11 cellular contexts compared by ENCODE assay signal in the genomic region with DNA sequence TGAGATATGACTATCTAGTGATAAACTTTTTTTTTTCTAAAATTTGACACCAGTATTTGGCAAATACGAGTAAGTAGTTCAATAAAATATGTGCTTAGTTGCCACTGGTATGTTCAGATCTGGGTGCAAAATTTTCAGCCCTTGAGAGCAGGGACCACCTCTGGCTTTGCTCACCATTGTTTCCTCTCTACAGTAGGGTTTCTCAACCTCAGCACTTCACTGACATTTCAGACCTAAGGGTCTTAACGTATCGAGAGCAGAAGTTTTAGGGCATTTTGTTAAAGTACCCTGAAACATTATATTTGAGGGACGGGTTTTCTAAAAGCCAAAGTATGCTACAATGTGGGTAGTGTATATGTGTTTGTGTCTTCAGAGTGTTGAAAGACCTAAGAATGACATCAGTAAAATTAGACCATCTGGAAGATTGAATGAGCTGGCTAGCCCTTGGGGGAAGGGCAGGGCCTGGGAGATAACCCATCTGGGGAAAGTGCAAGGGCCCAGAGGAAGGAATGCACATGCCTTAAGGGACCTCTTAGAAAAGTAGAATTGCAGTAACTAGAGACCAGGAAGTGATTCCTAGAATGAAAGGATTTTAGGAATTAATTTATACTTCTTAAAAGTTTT. TPM values are rescaled to one million over a fixed set of nuclear protein-coding genes. Genes with fewer than 3 reads are reported as not detected.
DNase-seq lines count a peak whose midpoint lies in the region; ATAC-seq and TF ChIP-seq lines count a peak whose summit lies in the region.
"Had no signal": no experiment of that assay in that cellular context is flagged by ENCODE, and none has a peak within 500 bp of the region (broad histone marks: within the 10 kb centered on the region; RNA-seq: fewer than 3 reads in every experiment).

No MANE protein-coding gene starts in this region.

- H2AFZ ChIP-seq in ACC112 (ENCODE audit: low read length, unreplicated experiment) = no peak overlapping the region

- H3K27me3 ChIP-seq in ACC112 (ENCODE audit: insufficient read depth, low read length) (no peaks in the 10 kb centered on the region), adrenal gland (no peaks in the 10 kb centered on the region), iPS-18a (ENCODE audit: control insufficient read depth, insufficient read depth, low read length) (no peaks in the 10 kb centered on the region), vagina (no peaks in the 10 kb centered on the region)

- H3K36me3 Mint-ChIP-seq in stimulated activated naive B cell treated with anti-CD40 and anti-IgM and Interleukin-4, amounts not matched to agents 10 μg/mL and 1 μg/mL and 100 μg/mL, for 72 hours = peaks cover 12 to 19% of the 10 kb centered on the region in 2 donors

- no peaks in the 10 kb centered on the region for H3K9me3 Mint-ChIP-seq in stimulated activated naive B cell treated with anti-CD40 and anti-IgM and Interleukin-4, amounts not matched to agents 10 μg/mL and 1 μg/mL and 100 μg/mL, for 72 hours
- H3K9me3 Mint-ChIP-seq: activated B cell treated with CpG ODN at 0.5 μM for 24 hours; CD8-positive, alpha-beta memory T cell had no signal

- H3K27me3 Mint-ChIP-seq in stimulated activated naive B cell treated with anti-CD40 and anti-IgM and Interleukin-4, amounts not matched to agents 10 μg/mL and 1 μg/mL and 100 μg/mL, for 72 hours = no peaks in the 10 kb centered on the region
- H3K27me3 Mint-ChIP-seq: activated B cell treated with CpG ODN at 0.5 μM for 24 hours; CD8-positive, alpha-beta memory T cell had no signal

- H3K79me2 ChIP-seq in ACC112 (ENCODE audit: control insufficient read depth, insufficient read depth, low read length, unreplicated experiment) = peaks cover 63% of the 10 kb centered on the region

- no peak overlapping the region for H3K27ac Mint-ChIP-seq in stimulated activated naive B cell treated with anti-CD40 and anti-IgM and Interleukin-4, amounts not matched to agents 10 μg/mL and 1 μg/mL and 100 μg/mL, for 72 hours
- H3K27ac Mint-ChIP-seq: activated B cell treated with CpG ODN at 0.5 μM for 24 hours; CD8-positive, alpha-beta memory T cell had no signal

- TF ChIP-seq POLR2A in adrenal gland (IDR thresholded peaks at IDR 0.05) = no peak
- TF ChIP-seq POLR2A in vagina (IDR thresholded peaks at IDR 0.05) = no peak

- H3K4me1 ChIP-seq in ACC112 (ENCODE audit: control insufficient read depth, insufficient read depth, low read length, unreplicated experiment) = peaks cover 19% of the 10 kb centered on the region
- H3K4me1 ChIP-seq in adrenal gland (replicated peaks in 1 of 2) = peaks cover 5 to 25% of the 10 kb centered on the region in 2 donors
- peaks cover 21% of the 10 kb centered on the region for H3K4me1 ChIP-seq in iPS-18a (ENCODE audit: control insufficient read depth, low read depth, low read length)
- peaks cover 29% of the 10 kb centered on the region for H3K4me1 ChIP-seq in vagina

- no peak overlapping the region for H3K4me3 Mint-ChIP-seq in stimulated activated naive B cell treated with anti-CD40 and anti-IgM and Interleukin-4, amounts not matched to agents 10 μg/mL and 1 μg/mL and 100 μg/mL, for 72 hours
- H3K4me3 Mint-ChIP-seq: activated B cell treated with CpG ODN at 0.5 μM for 24 hours; CD8-positive, alpha-beta memory T cell had no signal

- H3K4me3 ChIP-seq in ACC112 (ENCODE audit: low read depth, low read length) = no peak overlapping the region
- H3K4me3 ChIP-seq in adrenal gland = no peak overlapping the region
- peak overlapping the region; percentile 16 for H3K4me3 ChIP-seq in iPS-18a (ENCODE audit: low read length)
- no peak overlapping the region for H3K4me3 ChIP-seq in vagina

- H3K9me3 ChIP-seq in adrenal gland (replicated peaks in 1 of 3) (no peaks in the 10 kb centered on the region), iPS-18a (ENCODE audit: control insufficient read depth, low read depth, low read length) (no peaks in the 10 kb centered on the region), vagina (no peaks in the 10 kb centered on the region)

- no peak for ATAC-seq in stimulated activated naive B cell treated with anti-CD40 and anti-IgM and Interleukin-4, amounts not matched to agents 10 μg/mL and 1 μg/mL and 100 μg/mL, for 72 hours (replicated peaks)

- H3K27ac ChIP-seq in ACC112 (ENCODE audit: low read depth, low read length) (peak overlapping the region; percentile 61), adrenal gland (no peak overlapping the region), iPS-18a (ENCODE audit: low read length) (peak overlapping the region; percentile 19), vagina (no peak overlapping the region)

- peak; percentile 93 for DNase-seq in HS-5 (ENCODE audit: low read depth)
- DNase-seq in adrenal gland = peak in 4 of 7 donors; percentile 21 to 42 (median 26)
- DNase-seq in vagina (ENCODE audit: extremely low spot score in 2 of 2) = no peak
- no peak for DNase-seq in retina
- DNase-seq in NCI-H2107 treated with DMSO at 0.1 percent for 48 hours (lab: John Stamatoyannopoulos, UW; ENCODE audit: unreplicated experiment) = no peak
- DNase-seq in stimulated activated naive B cell treated with anti-CD40 and anti-IgM and Interleukin-4, amounts not matched to agents 10 μg/mL and 1 μg/mL and 100 μg/mL, for 72 hours = no peak
- DNase-seq: activated B cell treated with CpG ODN at 0.5 μM for 24 hours; CD8-positive, alpha-beta memory T cell; NCI-H1417 had no signal

- H3K4me1 Mint-ChIP-seq in stimulated activated naive B cell treated with anti-CD40 and anti-IgM and Interleukin-4, amounts not matched to agents 10 μg/mL and 1 μg/mL and 100 μg/mL, for 72 hours = peaks cover 14 to 33% of the 10 kb centered on the region in 2 donors

- H3K36me3 ChIP-seq in ACC112 (ENCODE audit: insufficient read depth, low read length) = no peaks in the 10 kb centered on the region; the same call in 1 of the 2 replicates
- H3K36me3 ChIP-seq in adrenal gland (replicated peaks in 1 of 2) = no peaks in the 10 kb centered on the region
- no peaks in the 10 kb centered on the region for H3K36me3 ChIP-seq in iPS-18a (ENCODE audit: control insufficient read depth, low read depth, low read length)
- H3K36me3 ChIP-seq in vagina = no peaks in the 10 kb centered on the region

- TF ChIP-seq CTCF in adrenal gland (IDR thresholded peaks at IDR 0.05) = peak in 1 of 6 experiments; percentile 12
- TF ChIP-seq CTCF in vagina (IDR thresholded peaks at IDR 0.05) = no peak

- 80 to 85% (median 84%) methylated on average over 4 of the region's 4 CpGs for WGBS in adrenal gland, 4 donors

- intact Hi-C loops in adrenal gland (cut with DNase I) = no loop called here
- intact Hi-C loops in vagina (cut with DNase I) = no loop called here

- peak overlapping the region; percentile 4 for H3K9ac ChIP-seq in iPS-18a (ENCODE audit: low read length)

RNA-seq across cellular contexts. Expression of gene BZW2, which starts 11.8 kb away (rescaled TPM):
- total RNA-seq in adrenal gland (10 to 100 TPM; 18.5 to 39.6 (median 34.2) TPM), vagina (61.4 TPM)
- 10 to 100 TPM; 11.1 to 43.0 (median 19.7) TPM for polyA plus RNA-seq in adrenal gland

RNA-seq across cellular contexts. Expression of gene ANKMY2, which starts 12.2 kb away (rescaled TPM):
- total RNA-seq in adrenal gland (10 to 100 TPM in 7 of 8 donors, 1 to 10 TPM in 1; 9.3 to 23.8 (median 15.8) TPM), vagina (13.8 TPM)
- 10 to 100 TPM in 1 of 3 donors, 1 to 10 TPM in 2; 5.4 to 20.0 (median 7.0) TPM for polyA plus RNA-seq in adrenal gland

Comparison
In these comparisons a context has a peak if more than half of its experiments do, and no peak if none do; other contexts are left out.
1. H3K27ac ChIP-seq: peak in ACC112 (single experiment) and iPS-18a (single experiment); none in adrenal gland (0 of 5) and vagina (single experiment).
2. DNase-seq: peak in HS-5 (single experiment) and adrenal gland (4 of 7); none in vagina (0 of 2), retina (single experiment), NCI-H2107 treated with DMSO at 0.1 percent for 48 hours (single experiment) and stimulated activated naive B cell treated with anti-CD40 and anti-IgM and Interleukin-4, amounts not matched to agents 10 μg/mL and 1 μg/mL and 100 μg/mL, for 72 hours (single experiment).